In the genomic region with DNA sequence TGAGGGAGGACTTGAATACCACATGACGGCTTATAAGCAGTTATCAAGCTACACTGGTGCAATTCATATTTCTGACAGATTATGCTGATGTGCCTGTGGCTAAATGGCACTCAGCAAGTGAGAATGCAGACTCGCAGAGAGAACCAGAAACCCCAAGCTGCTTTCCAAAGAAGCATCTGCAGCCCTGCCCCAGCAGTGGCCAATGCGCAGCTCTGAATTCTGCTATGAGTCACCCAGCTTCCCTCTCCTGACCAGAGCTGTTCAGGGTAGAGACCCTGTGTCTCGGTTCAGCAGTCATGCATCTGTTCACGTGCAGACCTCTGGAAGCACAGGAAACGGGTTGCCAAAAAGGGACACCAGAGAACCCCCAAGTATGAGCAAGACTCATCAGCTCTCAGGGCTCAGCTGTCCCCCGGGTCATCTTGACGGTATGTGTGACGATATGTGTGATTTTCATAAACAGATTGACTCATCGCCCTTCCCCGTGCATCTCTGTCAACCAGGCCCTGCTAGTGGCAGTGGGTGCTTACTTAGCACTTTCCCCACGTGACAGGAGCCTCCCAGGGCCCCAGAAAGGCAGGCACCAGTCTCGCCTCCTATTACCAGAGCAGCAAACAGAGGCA, we compare ENCODE assay signal across 7 cellular contexts.
A peak's percentile ranks its signal among the peaks of the same experiment; 100 is the strongest.
DNase-seq lines count a peak whose midpoint lies in the region; ATAC-seq and TF ChIP-seq lines count a peak whose summit lies in the region.

No MANE protein-coding gene starts in this region.

- no peaks in the 10 kb centered on the region for H3K9me3 ChIP-seq in upper lobe of right lung

- H3K4me3 ChIP-seq in upper lobe of right lung = no peak overlapping the region

- TF ChIP-seq CTCF in upper lobe of right lung (IDR thresholded peaks at IDR 0.05) = no peak

- peak overlapping the region; percentile 83 for H3K27ac ChIP-seq in upper lobe of right lung

- intact Hi-C loops in posterior cingulate gyrus (cut with DNase I) (no loop called here), upper lobe of right lung (cut with DNase I) (no loop called here)

- ATAC-seq in GM18861 (IDR thresholded peaks at IDR 0.05; ENCODE audit: unreplicated experiment) (peak; percentile 90), HG03025 (IDR thresholded peaks at IDR 0.05; ENCODE audit: low FRiP score, unreplicated experiment) (peak; percentile 95), upper lobe of right lung (peak; percentile 83)

- peaks cover 84% of the 10 kb centered on the region for H3K4me1 ChIP-seq in upper lobe of right lung

- no peaks in the 10 kb centered on the region for H3K36me3 ChIP-seq in upper lobe of right lung

- peak; percentile 62 to 75 for DNase-seq in activated T-helper 1 cell treated with anti-CD3 and anti-CD28 coated beads, Interleukin-2, amount 50 U/mL, for 16 hours (ENCODE audit: low read depth in 1 of 2, low spot score in 1 of 2)
- peak; percentile 73 for DNase-seq in fibroblast of the conjunctiva (ENCODE audit: low read depth)
- DNase-seq in posterior cingulate gyrus = peak in 6 of 10 donors; percentile 48 to 92 (median 58)
- no peak for DNase-seq in upper lobe of right lung

- H3K27me3 ChIP-seq in upper lobe of right lung = no peaks in the 10 kb centered on the region

TF ChIP-seq in PFSK-1, 5 proteins besides CTCF, POLR2A, EP300 and RAD21:
- no peak for TF ChIP-seq TAF1 (IDR thresholded peaks at IDR 0.05; ENCODE audit: borderline replicate concordance, insufficient read depth, low read length)
- TF ChIP-seq SIN3A (IDR thresholded peaks at IDR 0.05; ENCODE audit: borderline replicate concordance, insufficient read depth, low read length) = peak; percentile 89; the same call in 1 of the 2 replicates
- TF ChIP-seq, protein P1, sequence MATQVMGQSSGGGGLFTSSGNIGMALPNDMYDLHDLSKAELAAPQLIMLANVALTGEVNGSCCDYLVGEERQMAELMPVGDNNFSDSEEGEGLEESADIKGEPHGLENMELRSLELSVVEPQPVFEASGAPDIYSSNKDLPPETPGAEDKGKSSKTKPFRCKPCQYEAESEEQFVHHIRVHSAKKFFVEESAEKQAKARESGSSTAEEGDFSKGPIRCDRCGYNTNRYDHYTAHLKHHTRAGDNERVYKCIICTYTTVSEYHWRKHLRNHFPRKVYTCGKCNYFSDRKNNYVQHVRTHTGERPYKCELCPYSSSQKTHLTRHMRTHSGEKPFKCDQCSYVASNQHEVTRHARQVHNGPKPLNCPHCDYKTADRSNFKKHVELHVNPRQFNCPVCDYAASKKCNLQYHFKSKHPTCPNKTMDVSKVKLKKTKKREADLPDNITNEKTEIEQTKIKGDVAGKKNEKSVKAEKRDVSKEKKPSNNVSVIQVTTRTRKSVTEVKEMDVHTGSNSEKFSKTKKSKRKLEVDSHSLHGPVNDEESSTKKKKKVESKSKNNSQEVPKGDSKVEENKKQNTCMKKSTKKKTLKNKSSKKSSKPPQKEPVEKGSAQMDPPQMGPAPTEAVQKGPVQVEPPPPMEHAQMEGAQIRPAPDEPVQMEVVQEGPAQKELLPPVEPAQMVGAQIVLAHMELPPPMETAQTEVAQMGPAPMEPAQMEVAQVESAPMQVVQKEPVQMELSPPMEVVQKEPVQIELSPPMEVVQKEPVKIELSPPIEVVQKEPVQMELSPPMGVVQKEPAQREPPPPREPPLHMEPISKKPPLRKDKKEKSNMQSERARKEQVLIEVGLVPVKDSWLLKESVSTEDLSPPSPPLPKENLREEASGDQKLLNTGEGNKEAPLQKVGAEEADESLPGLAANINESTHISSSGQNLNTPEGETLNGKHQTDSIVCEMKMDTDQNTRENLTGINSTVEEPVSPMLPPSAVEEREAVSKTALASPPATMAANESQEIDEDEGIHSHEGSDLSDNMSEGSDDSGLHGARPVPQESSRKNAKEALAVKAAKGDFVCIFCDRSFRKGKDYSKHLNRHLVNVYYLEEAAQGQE (IDR thresholded peaks at IDR 0.05; ENCODE audit: insufficient read depth in 1 of 2, low read depth in 2 of 2, low read length in 2 of 2) = no peak
- no peak for TF ChIP-seq POLR2AphosphoS5 (IDR thresholded peaks at IDR 0.05; ENCODE audit: low read depth, low read length)
- peak; percentile 68 for TF ChIP-seq FOXP2 (optimal IDR thresholded peaks at IDR 0.05; ENCODE audit: borderline replicate concordance, extremely low read depth, extremely low read length, insufficient read depth)
